In the genomic region with DNA sequence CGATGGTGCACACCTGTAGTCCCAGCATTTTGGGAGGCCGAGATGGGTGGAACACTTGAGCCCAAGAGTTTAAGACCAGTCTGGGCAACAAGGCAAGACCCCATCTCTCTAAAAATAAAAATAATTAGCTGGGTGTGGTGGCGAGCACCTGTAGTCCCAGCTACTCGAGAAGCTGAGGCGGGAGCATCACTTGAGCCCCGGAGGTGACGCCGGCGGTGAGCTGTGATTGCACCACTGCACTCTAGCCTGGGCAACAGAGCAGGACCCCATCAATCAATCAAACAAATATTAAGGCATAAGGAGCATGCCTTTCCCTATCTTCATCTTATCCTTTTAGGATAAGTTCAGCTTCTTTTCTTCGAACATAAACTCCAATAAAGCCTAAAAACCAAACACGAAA, we compare ENCODE assay signal across 9 cellular contexts. TPM values are rescaled to one million over a fixed set of nuclear protein-coding genes. Genes with fewer than 3 reads are reported as not detected.
DNase-seq lines count a peak whose midpoint lies in the region; ATAC-seq and TF ChIP-seq lines count a peak whose summit lies in the region.
"Had no signal": no experiment of that assay in that cellular context is flagged by ENCODE, and none has a peak within 500 bp of the region (broad histone marks: within the 10 kb centered on the region; RNA-seq: fewer than 3 reads in every experiment).

No MANE protein-coding gene starts in this region.

- no peaks in the 10 kb centered on the region for H3K27me3 ChIP-seq in SU-DHL-6 (ENCODE audit: low read length)
- no peaks in the 10 kb centered on the region for H3K27me3 ChIP-seq in sigmoid colon

- intact Hi-C loops in sigmoid colon (cut with DNase I): loop anchor here (10.0 kb wide), 4 partner anchors 329 to 1411 kb away; a partner anchor contains a TSS

- peaks cover 12% of the 10 kb centered on the region; the same call in 1 of the 2 replicates for H3F3A ChIP-seq in SU-DHL-6 (ENCODE audit: insufficient read depth)

- 0 out of 2 replicates have a peak, but pooled peaks cover 6% of the 10 kb centered on the region for H3K79me2 ChIP-seq in SU-DHL-6 (ENCODE audit: insufficient read depth, low read length)

- H3K27ac ChIP-seq in SU-DHL-6 (ENCODE audit: low read depth, low read length) (no peak overlapping the region), sigmoid colon (peak overlapping the region; percentile 87 to 88 (median 88))

- peak overlapping the region; percentile 85 for H3K4me2 ChIP-seq in SU-DHL-6 (ENCODE audit: low read depth, low read length, poor library complexity, severe bottlenecking)

- H3K4me1 ChIP-seq in sigmoid colon: peaks cover 0 to 18% (median 11%) of the 10 kb centered on the region in 4 donors

- no peak for TF ChIP-seq POLR2A in sigmoid colon (IDR thresholded peaks at IDR 0.05)

- H3K36me3 ChIP-seq in SU-DHL-6 (ENCODE audit: low read length) (peaks cover 3% of the 10 kb centered on the region; the same call in 1 of the 2 replicates), sigmoid colon (peaks cover 0 to 20% (median 0%) of the 10 kb centered on the region in 4 donors)

- no peaks in the 10 kb centered on the region for H4K20me1 ChIP-seq in SU-DHL-6 (ENCODE audit: low read depth, low read length)

- no peak overlapping the region for H2AFZ ChIP-seq in SU-DHL-6 (ENCODE audit: low read depth, low read length, severe bottlenecking)

- H3K4me3 ChIP-seq in GM08714 (ENCODE audit: low read length) (peak overlapping the region; percentile 83; the same call in 1 of the 2 replicates), SU-DHL-6 (ENCODE audit: insufficient read depth, low read length, poor library complexity, severe bottlenecking) (peak overlapping the region; percentile 76), fibroblast of pulmonary artery (replicated peaks; ENCODE audit: low read depth, low read length) (peak overlapping the region; percentile 81), sigmoid colon (peak overlapping the region; percentile 74 to 99 (median 84))

- H3K9me3 ChIP-seq in SU-DHL-6 (ENCODE audit: insufficient read depth, low read length) (no peaks in the 10 kb centered on the region), sigmoid colon (no peaks in the 10 kb centered on the region)

- H3K9ac ChIP-seq in SU-DHL-6 (ENCODE audit: low read length): no peak overlapping the region

- TF ChIP-seq CTCF in SU-DHL-6 (IDR thresholded peaks at IDR 0.05; ENCODE audit: insufficient read depth, low read length, poor library complexity, severe bottlenecking) (no peak), fibroblast of pulmonary artery (IDR thresholded peaks at IDR 0.05; ENCODE audit: low read length, missing control alignments) (no peak), sigmoid colon (IDR thresholded peaks at IDR 0.05) (no peak)

- ATAC-seq in GM19397 (IDR thresholded peaks at IDR 0.05; ENCODE audit: unreplicated experiment): no peak
- ATAC-seq in HG03045 (IDR thresholded peaks at IDR 0.05; ENCODE audit: unreplicated experiment): no peak

- no peaks in the 10 kb centered on the region for H3K9me2 ChIP-seq in SU-DHL-6 (replicated peaks; ENCODE audit: insufficient read depth, low read length)

- TF ChIP-seq EP300 in sigmoid colon (IDR thresholded peaks at IDR 0.05): no peak

- 65 to 88% methylated on average over 11 of the region's 11 CpGs for WGBS in sigmoid colon, 2 donors

- DNase-seq in fibroblast of pulmonary artery (ENCODE audit: low read depth) (no peak), sigmoid colon (no peak), amygdala (lab: John Stamatoyannopoulos, UW) (no peak), DMS 273 (lab: John Stamatoyannopoulos, UW; ENCODE audit: unreplicated experiment) (no peak)
- DNase-seq: SHP77 treated with DMSO at 0.1 percent for 48 hours had no signal

RNA-seq across cellular contexts. Expression of a gene that starts 1.1 kb away (rescaled TPM):
- total RNA-seq in sigmoid colon: 10 to 100 TPM in 1 of 4 donors, 1 to 10 TPM in 3; 8.4 to 23.0 (median 8.7) TPM
- 10 to 100 TPM in 2 of 3 donors, 1 to 10 TPM in 1; 5.6 to 13.8 (median 11.8) TPM for polyA plus RNA-seq in sigmoid colon
